10 cellular contexts compared by ENCODE assay signal in genomic region chr18:63292844-63293683, GRCh38.
A peak's percentile ranks its signal among the peaks of the same experiment; 100 is the strongest.
DNase-seq lines count a peak whose midpoint lies in the region; ATAC-seq lines count a peak whose summit lies in the region.
"Had no signal": no experiment of that assay in that cellular context is flagged by ENCODE, and none has a peak within 500 bp of the region (broad histone marks: within the 10 kb centered on the region; RNA-seq: fewer than 3 reads in every experiment).

No MANE protein-coding gene starts in this region.

- DNase-seq in substantia nigra (lab: John Stamatoyannopoulos, UW) (no peak), SHP77 (lab: John Stamatoyannopoulos, UW) (no peak), AG08395 (ENCODE audit: low spot score) (no peak), KG1 (lab: John Stamatoyannopoulos, UW) (no peak)

- no peaks in the 10 kb centered on the region for H3K27me3 ChIP-seq in BLaER1

- H3K27ac Mint-ChIP-seq in activated naive CD8-positive, alpha-beta T cell = no peak overlapping the region

- H3K4me3 ChIP-seq in BLaER1 = no peak overlapping the region
- H3K4me3 ChIP-seq: skin epidermis had no signal

- peak overlapping the region; percentile 29 for H3K4me2 ChIP-seq in BLaER1

- H3K27me3 Mint-ChIP-seq in activated naive CD8-positive, alpha-beta T cell = no peaks in the 10 kb centered on the region

- peaks cover 20% of the 10 kb centered on the region for H3K4me1 Mint-ChIP-seq in activated naive CD8-positive, alpha-beta T cell (ENCODE audit: low read depth)

- H3K4me3 Mint-ChIP-seq in activated naive CD8-positive, alpha-beta T cell = peak overlapping the region; percentile 51

- peaks cover 52% of the 10 kb centered on the region for H3K4me1 ChIP-seq in BLaER1

- ATAC-seq in GM19043 (IDR thresholded peaks at IDR 0.05; ENCODE audit: low read depth, unreplicated experiment) (peak; percentile 57), HG03342 (IDR thresholded peaks at IDR 0.05; ENCODE audit: unreplicated experiment) (peak; percentile 57)
- ATAC-seq: Panc1 had no signal

- H3K27ac ChIP-seq in BLaER1 (no peak overlapping the region), substantia nigra (ENCODE audit: low read depth, low read length, poor library complexity, severe bottlenecking) (no peak overlapping the region)

- peaks cover 99% of the 10 kb centered on the region for H3K36me3 ChIP-seq in BLaER1

- 0 out of 2 replicates have a peak, but pooled peaks cover 10% of the 10 kb centered on the region for H3K9me3 ChIP-seq in BLaER1

- no peak overlapping the region for H3K9ac ChIP-seq in BLaER1

- H3K9me3 Mint-ChIP-seq in activated naive CD8-positive, alpha-beta T cell (ENCODE audit: low read depth) = no peaks in the 10 kb centered on the region

- peaks cover 14% of the 10 kb centered on the region for H3K36me3 Mint-ChIP-seq in activated naive CD8-positive, alpha-beta T cell

- peaks cover 99% of the 10 kb centered on the region for H4K20me1 ChIP-seq in BLaER1
